Comparison of ENCODE assay signal across 18 cellular contexts in genomic region chr15:99976811-99977271, GRCh38.
DNase-seq lines count a peak whose midpoint lies in the region; ATAC-seq, FAIRE-seq and TF ChIP-seq lines count a peak whose summit lies in the region.
"Had no signal": no experiment of that assay in that cellular context is flagged by ENCODE, and none has a peak within 500 bp of the region (broad histone marks: within the 10 kb centered on the region; RNA-seq: fewer than 3 reads in every experiment).

No MANE protein-coding gene starts in this region.

- no peaks in the 10 kb centered on the region for H3K27me3 Mint-ChIP-seq in activated CD8-positive, alpha-beta T cell treated with anti-CD3 and anti-CD28 coated beads for 36 hours
- H3K27me3 Mint-ChIP-seq: naive thymus-derived CD4-positive, alpha-beta T cell had no signal

- intact Hi-C loops in kidney (cut with DNase I) (no loop called here), esophagus squamous epithelium (cut with DNase I) (no loop called here)
- intact Hi-C loops in activated CD8-positive, alpha-beta T cell treated with anti-CD3 and anti-CD28 coated beads for 36 hours (cut with micrococcal nuclease) = no loop called here

- peak; percentile 10 for DNase-seq in SKM-1 treated with dmso at 0.1 percent for 144 hours (lab: John Stamatoyannopoulos, UW; ENCODE audit: unreplicated experiment)
- no peak for DNase-seq in SKM-1 (lab: John Stamatoyannopoulos, UW; ENCODE audit: unreplicated experiment)
- DNase-seq in astrocyte of the spinal cord (ENCODE audit: low read depth, low spot score) = peak; percentile 24
- peak; percentile 39 for DNase-seq in kidney
- DNase-seq in suprapubic skin (ENCODE audit: low spot score in 2 of 2) = no peak
- DNase-seq in activated CD8-positive, alpha-beta T cell treated with anti-CD3 and anti-CD28 coated beads for 36 hours = no peak
- DNase-seq in esophagus squamous epithelium (lab: John Stamatoyannopoulos, UW) = no peak
- DNase-seq: 8988T; activated CD8-positive, alpha-beta memory T cell treated with anti-CD3 and anti-CD28 coated beads for 24 hours; COR-L47; naive thymus-derived CD4-positive, alpha-beta T cell; NCI-H1105; NCI-H2171 treated with DMSO at 0.1 percent for 48 hours; right cardiac atrium; stimulated activated CD4-positive, alpha-beta T cell treated with anti-CD3 and anti-CD28 coated beads, Interleukin-4, amount 100 ng/mL, for 4 hours; upper lobe of right lung had no signal

- no peaks in the 10 kb centered on the region for H3K36me3 Mint-ChIP-seq in activated CD8-positive, alpha-beta T cell treated with anti-CD3 and anti-CD28 coated beads for 36 hours (ENCODE audit: low read depth)

- H3K9me3 Mint-ChIP-seq in activated CD8-positive, alpha-beta T cell treated with anti-CD3 and anti-CD28 coated beads for 36 hours = no peaks in the 10 kb centered on the region
- H3K9me3 Mint-ChIP-seq: naive thymus-derived CD4-positive, alpha-beta T cell had no signal

- TF ChIP-seq CTCF in astrocyte of the spinal cord (IDR thresholded peaks at IDR 0.05; ENCODE audit: low read depth, low read length) = no peak
- TF ChIP-seq CTCF in kidney (IDR thresholded peaks at IDR 0.05; ENCODE audit: borderline replicate concordance, extremely low read depth, insufficient read depth) = no peak
- no peak for TF ChIP-seq CTCF in suprapubic skin (IDR thresholded peaks at IDR 0.05)
- TF ChIP-seq CTCF in activated CD8-positive, alpha-beta T cell treated with anti-CD3 and anti-CD28 coated beads for 36 hours (IDR thresholded peaks at IDR 0.05) = no peak
- no peak for TF ChIP-seq CTCF in esophagus squamous epithelium (IDR thresholded peaks at IDR 0.05)

- H3K4me1 Mint-ChIP-seq in activated CD8-positive, alpha-beta T cell treated with anti-CD3 and anti-CD28 coated beads for 36 hours (ENCODE audit: low read depth) = no peaks in the 10 kb centered on the region
- H3K4me1 Mint-ChIP-seq: naive thymus-derived CD4-positive, alpha-beta T cell had no signal

- H3K4me3 ChIP-seq in astrocyte of the spinal cord (ENCODE audit: low read depth, low read length) (no peak overlapping the region), kidney (ENCODE audit: low read length in 2 of 2) (no peak overlapping the region), suprapubic skin (no peak overlapping the region), esophagus squamous epithelium (no peak overlapping the region)
- H3K4me3 ChIP-seq: upper lobe of right lung had no signal

- H3K27ac ChIP-seq in kidney (ENCODE audit: low read depth in 2 of 2, low read length in 2 of 2) = no peak overlapping the region
- H3K27ac ChIP-seq in suprapubic skin = peak overlapping the region; percentile 38
- H3K27ac ChIP-seq in esophagus squamous epithelium = peak overlapping the region in 1 of 4 donors; percentile 11
- H3K27ac ChIP-seq: upper lobe of right lung had no signal

- CTCF ChIA-PET in activated CD8-positive, alpha-beta T cell treated with anti-CD3 and anti-CD28 coated beads for 36 hours (lab: Charles Lee) = interaction anchor here (0.6 kb wide), 1 partner anchor 362 kb away, joined by 3 read pairs; no protein-coding TSS in a partner anchor

- H3K27me3 ChIP-seq in suprapubic skin (no peaks in the 10 kb centered on the region), esophagus squamous epithelium (no peaks in the 10 kb centered on the region)
- H3K27me3 ChIP-seq: upper lobe of right lung had no signal

- in situ Hi-C loops in astrocyte of the spinal cord (cut with HindIII; ENCODE audit: low sequenced_read_pairs) = no loop called here

- 75% methylated on average over 9 of the region's 9 CpGs for WGBS in suprapubic skin
- WGBS in esophagus squamous epithelium, 2 donors = 26 to 54% methylated on average over 9 of the region's 9 CpGs

- no peak for ATAC-seq in activated CD8-positive, alpha-beta T cell treated with anti-CD3 and anti-CD28 coated beads for 36 hours
- ATAC-seq in HG02623 (IDR thresholded peaks at IDR 0.05; ENCODE audit: unreplicated experiment) = no peak
- ATAC-seq: upper lobe of right lung had no signal

- POLR2A ChIA-PET in activated CD8-positive, alpha-beta T cell treated with anti-CD3 and anti-CD28 coated beads for 36 hours (lab: Charles Lee) = no interaction called here

- H3K9ac ChIP-seq in kidney (ENCODE audit: low read length in 2 of 2) = no peak overlapping the region

- TF ChIP-seq EP300 in suprapubic skin (IDR thresholded peaks at IDR 0.05) = no peak

- no peak for FAIRE-seq in kidney (lab: Jason Lieb, UNC)
- FAIRE-seq: G401.6 had no signal

- H3K9me3 ChIP-seq in kidney (ENCODE audit: control insufficient read depth in 1 of 2, low read length in 2 of 2) (no peaks in the 10 kb centered on the region), suprapubic skin (no peaks in the 10 kb centered on the region), esophagus squamous epithelium (no peaks in the 10 kb centered on the region)
- H3K9me3 ChIP-seq: upper lobe of right lung had no signal

- H3K27ac Mint-ChIP-seq in activated CD8-positive, alpha-beta T cell treated with anti-CD3 and anti-CD28 coated beads for 36 hours = no peak overlapping the region
- H3K27ac Mint-ChIP-seq: naive thymus-derived CD4-positive, alpha-beta T cell had no signal

- H3K4me1 ChIP-seq in kidney (ENCODE audit: control insufficient read depth in 1 of 2, insufficient read depth in 1 of 2, low read depth in 1 of 2, low read length in 2 of 2) (peaks cover 0 to 5% of the 10 kb centered on the region in 2 donors), suprapubic skin (peaks cover 6% of the 10 kb centered on the region), esophagus squamous epithelium (peaks cover 0 to 19% (median 5%) of the 10 kb centered on the region in 3 donors)
- H3K4me1 ChIP-seq: upper lobe of right lung had no signal

- TF ChIP-seq POLR2A in suprapubic skin (IDR thresholded peaks at IDR 0.05) (no peak), esophagus squamous epithelium (IDR thresholded peaks at IDR 0.05) (no peak)

- no peaks in the 10 kb centered on the region for H3K36me3 ChIP-seq in kidney (ENCODE audit: control insufficient read depth in 1 of 2, insufficient read depth in 2 of 2, low read length in 2 of 2)
- H3K36me3 ChIP-seq in suprapubic skin = no peaks in the 10 kb centered on the region
- H3K36me3 ChIP-seq in esophagus squamous epithelium = no peaks in the 10 kb centered on the region
- H3K36me3 ChIP-seq: upper lobe of right lung had no signal

- no peak overlapping the region for H3K4me3 Mint-ChIP-seq in activated CD8-positive, alpha-beta T cell treated with anti-CD3 and anti-CD28 coated beads for 36 hours
- H3K4me3 Mint-ChIP-seq: naive thymus-derived CD4-positive, alpha-beta T cell had no signal

Comparison
In these comparisons a context has a peak if more than half of its experiments do, and no peak if none do; other contexts are left out.
1. DNase-seq: peak in SKM-1 treated with dmso at 0.1 percent for 144 hours (single experiment), astrocyte of the spinal cord (single experiment) and kidney (single experiment); none in SKM-1 (single experiment), suprapubic skin (0 of 2), activated CD8-positive, alpha-beta T cell treated with anti-CD3 and anti-CD28 coated beads for 36 hours (single experiment) and esophagus squamous epithelium (single experiment).